ENCODE assay signal across 8 cellular contexts in genomic region chr1:7752512-7753417, GRCh38. TPM values are rescaled to one million over a fixed set of nuclear protein-coding genes. Genes with fewer than 3 reads are reported as not detected.
DNase-seq lines count a peak whose midpoint lies in the region; ATAC-seq and TF ChIP-seq lines count a peak whose summit lies in the region.

No MANE protein-coding gene starts in this region.

- H3K27me3 ChIP-seq in vagina, result no peaks in the 10 kb centered on the region

- H3K4me1 ChIP-seq in vagina, result peaks cover 4% of the 10 kb centered on the region

- H3K36me3 ChIP-seq in vagina, result no peaks in the 10 kb centered on the region

- TF ChIP-seq CTCF in osteocyte (IDR thresholded peaks at IDR 0.05) (peak; percentile 82), vagina (IDR thresholded peaks at IDR 0.05) (peak; percentile 75 to 90 (median 79))

- peak overlapping the region; percentile 64 for H3K4me3 Mint-ChIP-seq in activated naive CD8-positive, alpha-beta T cell treated with anti-CD3 and anti-CD28 coated beads, Interleukin-2, amount 50 U/mL, for 24 hours
- peak overlapping the region; percentile 74 for H3K4me3 Mint-ChIP-seq in osteocyte (ENCODE audit: unreplicated experiment)

- no peak overlapping the region for H3K27ac Mint-ChIP-seq in activated naive CD8-positive, alpha-beta T cell treated with anti-CD3 and anti-CD28 coated beads, Interleukin-2, amount 50 U/mL, for 24 hours
- H3K27ac Mint-ChIP-seq in osteocyte (ENCODE audit: unreplicated experiment), result peak overlapping the region; percentile 71

- peaks cover 6% of the 10 kb centered on the region for H3K27me3 Mint-ChIP-seq in activated naive CD8-positive, alpha-beta T cell treated with anti-CD3 and anti-CD28 coated beads, Interleukin-2, amount 50 U/mL, for 24 hours
- H3K27me3 Mint-ChIP-seq in osteocyte (ENCODE audit: unreplicated experiment), result no peaks in the 10 kb centered on the region

- no peaks in the 10 kb centered on the region for H3K9me3 ChIP-seq in vagina

- H3K4me3 ChIP-seq in Jurkat, Clone E6-1 (ENCODE audit: low read length), result no peak overlapping the region
- H3K4me3 ChIP-seq in vagina, result peak overlapping the region; percentile 20 to 24

- peak overlapping the region; percentile 16 for H3K27ac ChIP-seq in vagina

- ATAC-seq in activated naive CD8-positive, alpha-beta T cell treated with anti-CD3 and anti-CD28 coated beads, Interleukin-2, amount 50 U/mL, for 24 hours, result no peak
- no peak for ATAC-seq in HG03521 (IDR thresholded peaks at IDR 0.05; ENCODE audit: unreplicated experiment)

- no peaks in the 10 kb centered on the region for H3K9me3 Mint-ChIP-seq in activated naive CD8-positive, alpha-beta T cell treated with anti-CD3 and anti-CD28 coated beads, Interleukin-2, amount 50 U/mL, for 24 hours
- H3K9me3 Mint-ChIP-seq in osteocyte (ENCODE audit: unreplicated experiment), result no peaks in the 10 kb centered on the region

- DNase-seq in D341Med (ENCODE audit: low spot score) (peak; percentile 54), RKO (ENCODE audit: low spot score) (peak; percentile 79), head of caudate nucleus (peak in 41 of 42 donors; percentile 14 to 92 (median 74)), osteocyte (ENCODE audit: extremely low spot score, unreplicated experiment) (no peak), vagina (ENCODE audit: extremely low spot score in 2 of 2) (no peak)
- DNase-seq in Jurkat, Clone E6-1 (ENCODE audit: low read depth, low spot score), result peak; percentile 28
- DNase-seq in activated naive CD8-positive, alpha-beta T cell treated with anti-CD3 and anti-CD28 coated beads, Interleukin-2, amount 50 U/mL, for 24 hours, result peak; percentile 56

- no peak for TF ChIP-seq POLR2A in vagina (IDR thresholded peaks at IDR 0.05)

- H3K36me3 Mint-ChIP-seq in activated naive CD8-positive, alpha-beta T cell treated with anti-CD3 and anti-CD28 coated beads, Interleukin-2, amount 50 U/mL, for 24 hours (ENCODE audit: low read depth), result no peaks in the 10 kb centered on the region
- H3K36me3 Mint-ChIP-seq in osteocyte (ENCODE audit: unreplicated experiment), result no peaks in the 10 kb centered on the region

- H3K4me1 Mint-ChIP-seq in activated naive CD8-positive, alpha-beta T cell treated with anti-CD3 and anti-CD28 coated beads, Interleukin-2, amount 50 U/mL, for 24 hours, result peaks cover 18% of the 10 kb centered on the region
- H3K4me1 Mint-ChIP-seq in osteocyte (ENCODE audit: unreplicated experiment), result peaks cover 8% of the 10 kb centered on the region

- intact Hi-C loops in head of caudate nucleus (cut with DNase I), result loop anchor here (2.0 kb wide), 1 partner anchor 86 kb away; no protein-coding TSS in a partner anchor
- intact Hi-C loops in vagina (cut with DNase I), result no loop called here

RNA-seq across cellular contexts. Expression of gene VAMP3, which starts 18.3 kb away (rescaled TPM):
- polyA plus RNA-seq in Jurkat, Clone E6-1 (2012; ENCODE audit: insufficient read depth, insufficient read length), result 21.6 TPM
- total RNA-seq in osteocyte (112 and 116 TPM in 2 replicates), vagina (59.2 TPM)

RNA-seq across cellular contexts. Expression of gene PER3, which starts 31.3 kb away (rescaled TPM):
- polyA plus RNA-seq in Jurkat, Clone E6-1 (2012; ENCODE audit: insufficient read depth, insufficient read length), result 4.7 TPM
- 8.5 and 8.8 TPM in 2 replicates for total RNA-seq in osteocyte
- 24.6 TPM for total RNA-seq in vagina

Comparison
In these comparisons a context has a peak if more than half of its experiments do, and no peak if none do; other contexts are left out.
1. DNase-seq: peak in D341Med (single experiment), Jurkat, Clone E6-1 (single experiment), RKO (single experiment), activated naive CD8-positive, alpha-beta T cell treated with anti-CD3 and anti-CD28 coated beads, Interleukin-2, amount 50 U/mL, for 24 hours (single experiment) and head of caudate nucleus (41 of 42); none in osteocyte (single experiment) and vagina (0 of 2).